Comparison of ENCODE assay signal across 24 cellular contexts in genomic region chr9:80595192-80595591, GRCh38.
"Had no signal": no experiment of that assay in that cellular context is flagged by ENCODE, and none has a peak within 500 bp of the region (broad histone marks: within the 10 kb centered on the region; RNA-seq: fewer than 3 reads in every experiment).

No MANE protein-coding gene starts in this region.

- H3K4me1 ChIP-seq: gastrocnemius medialis, prostate gland, right atrium auricular region, sigmoid colon, stomach, thyroid gland had no signal

- H3K36me3 Mint-ChIP-seq: natural killer cell treated with Interleukin-12 subunit alpha and Interleukin-12 subunit beta and Interleukin-15 and Interleukin-18, amount 100 ng/mL, for 72 hours; stimulated activated effector memory CD8-positive, alpha-beta T cell treated with anti-CD3 and anti-CD28 coated beads, Interleukin-12 subunit alpha, Interleukin-12 subunit beta, amount 100 ng/mL, for 72 hours; type B pancreatic cell had no signal

- H3K27ac Mint-ChIP-seq: effector memory CD8-positive, alpha-beta T cell; memory B cell; naive B cell; natural killer cell treated with Interleukin-12 subunit alpha and Interleukin-12 subunit beta and Interleukin-15 and Interleukin-18, amount 100 ng/mL, for 72 hours; stimulated activated effector memory CD8-positive, alpha-beta T cell treated with anti-CD3 and anti-CD28 coated beads, Interleukin-12 subunit alpha, Interleukin-12 subunit beta, amount 100 ng/mL, for 72 hours; type B pancreatic cell had no signal

- DNase-seq: cortex of kidney; effector memory CD8-positive, alpha-beta T cell; foreskin fibroblast; gastrocnemius medialis; head of caudate nucleus; kidney; naive B cell; sigmoid colon; stimulated activated CD4-positive, alpha-beta T cell treated with anti-CD3 and anti-CD28 coated beads, Interleukin-2, amount 100 ng/mL, for 24 hours; stimulated activated CD4-positive, alpha-beta T cell treated with anti-CD3 and anti-CD28 coated beads, Interleukin-4, amount 100 ng/mL, for 24 hours; stimulated activated naive CD4-positive, alpha-beta T cell treated with Interleukin-2 at 50 U/mL for 16 hours; stomach; thyroid gland had no signal

- H3K36me3 ChIP-seq: gastrocnemius medialis, prostate gland, right atrium auricular region, sigmoid colon, stomach, thyroid gland had no signal

- H3K9me3 ChIP-seq: gastrocnemius medialis, prostate gland, right atrium auricular region, sigmoid colon, thyroid gland had no signal

- H3K27me3 ChIP-seq: gastrocnemius medialis, right atrium auricular region, sigmoid colon, stomach, thyroid gland had no signal

- ATAC-seq: effector memory CD8-positive, alpha-beta T cell; esophagus mucosa; gastrocnemius medialis; left lobe of liver; natural killer cell treated with Interleukin-12 subunit alpha and Interleukin-12 subunit beta and Interleukin-15 and Interleukin-18, amount 100 ng/mL, for 72 hours; stimulated activated effector memory CD8-positive, alpha-beta T cell treated with anti-CD3 and anti-CD28 coated beads, Interleukin-12 subunit alpha, Interleukin-12 subunit beta, amount 100 ng/mL, for 72 hours had no signal

- H3K4me3 ChIP-seq: gastrocnemius medialis, lung, prostate gland, right atrium auricular region, sigmoid colon, stomach, thyroid gland had no signal

- H3K9me3 Mint-ChIP-seq: neural crest cell, type B pancreatic cell had no signal

- H3K27ac ChIP-seq: epithelial cell of prostate, gastrocnemius medialis, prostate gland, right atrium auricular region, sigmoid colon, stomach, thyroid gland had no signal
